ENCODE assay signal across 24 cellular contexts in the genomic region with DNA sequence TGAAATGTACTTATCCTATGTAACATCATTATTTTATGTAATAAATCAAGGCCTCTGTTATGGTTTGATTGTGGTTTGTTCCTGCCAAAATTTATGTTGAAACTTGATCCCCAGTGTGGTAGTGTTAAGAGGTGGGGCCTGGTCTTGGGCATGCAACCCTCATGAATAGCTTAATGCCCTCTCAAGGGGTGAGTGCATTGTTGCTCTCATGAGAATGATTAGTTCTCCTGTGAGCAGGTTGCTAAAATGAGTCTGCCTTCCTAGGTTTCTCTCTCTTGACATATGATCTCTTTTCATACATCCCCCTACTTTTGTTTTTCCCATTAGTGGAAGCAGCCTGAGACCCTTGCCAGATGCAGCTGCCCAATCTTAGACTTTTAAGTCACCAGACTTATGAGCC.
A peak's percentile ranks its signal among the peaks of the same experiment; 100 is the strongest.
DNase-seq lines count a peak whose midpoint lies in the region; ATAC-seq lines count a peak whose summit lies in the region.
"Had no signal": no experiment of that assay in that cellular context is flagged by ENCODE, and none has a peak within 500 bp of the region (broad histone marks: within the 10 kb centered on the region; RNA-seq: fewer than 3 reads in every experiment).

No MANE protein-coding gene starts in this region.

- DNase-seq in COLO668 (lab: John Stamatoyannopoulos, UW; ENCODE audit: unreplicated experiment) (peak; percentile 27), NCI-H1092 treated with DMSO at 0.1 percent for 48 hours (lab: John Stamatoyannopoulos, UW) (peak; percentile 78), NCI-H2107 (lab: John Stamatoyannopoulos, UW) (peak; percentile 26), NCI-H748 (lab: John Stamatoyannopoulos, UW; ENCODE audit: unreplicated experiment) (peak; percentile 85), Right ventricle myocardium inferior (ENCODE audit: missing footprints) (no peak), G401 (ENCODE audit: low spot score) (no peak), SHP77 treated with DMSO at 0.1 percent for 48 hours (lab: John Stamatoyannopoulos, UW) (no peak)
- no peak for DNase-seq in activated T-cell treated with anti-CD3 and anti-CD28 coated beads, Interleukin-2, amount 50 U/mL, for 4 hours
- DNase-seq: activated CD4-positive, alpha-beta T cell treated with anti-CD3 and anti-CD28 coated beads for 48 hours; activated effector memory CD4-positive, alpha-beta T cell treated with Interleukin-2 at 50 U/mL for 16 hours; activated naive CD8-positive, alpha-beta T cell treated with anti-CD3 and anti-CD28 coated beads for 36 hours; AML-193; aorta; CD4-positive, alpha-beta memory T cell; KBM-7; NCI-H1694 treated with DMSO at 0.1 percent for 48 hours; NCI-H526; SJCRH30; stimulated activated CD4-positive, alpha-beta T cell treated with anti-CD3 and anti-CD28 coated beads, Interleukin-4, amount 100 ng/mL, for 1 hour; T1000; thyroid gland; WERI-Rb-1 had no signal

- no peaks in the 10 kb centered on the region for H3K27me3 Mint-ChIP-seq in activated T-cell treated with anti-CD3 and anti-CD28 coated beads, Interleukin-2, amount 50 U/mL, for 4 hours (ENCODE audit: low read depth)
- H3K27me3 Mint-ChIP-seq: activated naive CD8-positive, alpha-beta T cell treated with anti-CD3 and anti-CD28 coated beads for 36 hours; CD4-positive, alpha-beta memory T cell; natural killer cell treated with Interleukin-12 subunit alpha and Interleukin-12 subunit beta and Interleukin-15 and Interleukin-18, amount 100 ng/mL, for 72 hours had no signal

- H3K4me3 Mint-ChIP-seq in activated T-cell treated with anti-CD3 and anti-CD28 coated beads, Interleukin-2, amount 50 U/mL, for 4 hours = no peak overlapping the region
- H3K4me3 Mint-ChIP-seq: activated naive CD8-positive, alpha-beta T cell treated with anti-CD3 and anti-CD28 coated beads for 36 hours; CD4-positive, alpha-beta memory T cell; natural killer cell treated with Interleukin-12 subunit alpha and Interleukin-12 subunit beta and Interleukin-15 and Interleukin-18, amount 100 ng/mL, for 72 hours had no signal

- in situ Hi-C loops in G401 (cut with HindIII; ENCODE audit: low sequenced_read_pairs) = no loop called here

- H3K36me3 Mint-ChIP-seq in activated T-cell treated with anti-CD3 and anti-CD28 coated beads, Interleukin-2, amount 50 U/mL, for 4 hours (ENCODE audit: insufficient read depth) = no peaks in the 10 kb centered on the region
- H3K36me3 Mint-ChIP-seq: activated naive CD8-positive, alpha-beta T cell treated with anti-CD3 and anti-CD28 coated beads for 36 hours; CD4-positive, alpha-beta memory T cell; natural killer cell treated with Interleukin-12 subunit alpha and Interleukin-12 subunit beta and Interleukin-15 and Interleukin-18, amount 100 ng/mL, for 72 hours had no signal

- no peaks in the 10 kb centered on the region for H3K4me1 Mint-ChIP-seq in activated T-cell treated with anti-CD3 and anti-CD28 coated beads, Interleukin-2, amount 50 U/mL, for 4 hours (ENCODE audit: low read depth)
- H3K4me1 Mint-ChIP-seq: activated naive CD8-positive, alpha-beta T cell treated with anti-CD3 and anti-CD28 coated beads for 36 hours; CD4-positive, alpha-beta memory T cell had no signal

- H3K9me3 Mint-ChIP-seq in activated T-cell treated with anti-CD3 and anti-CD28 coated beads, Interleukin-2, amount 50 U/mL, for 4 hours = no peaks in the 10 kb centered on the region

- ATAC-seq in Right ventricle myocardium inferior = no peak
- ATAC-seq in activated T-cell treated with anti-CD3 and anti-CD28 coated beads, Interleukin-2, amount 50 U/mL, for 4 hours = no peak
- ATAC-seq: GM12878; natural killer cell treated with Interleukin-12 subunit alpha and Interleukin-12 subunit beta and Interleukin-15 and Interleukin-18, amount 100 ng/mL, for 72 hours had no signal

- intact Hi-C loops in Right ventricle myocardium inferior (cut with DNase I) = no loop called here

Comparison
In these comparisons a context has a peak if more than half of its experiments do, and no peak if none do; other contexts are left out.
1. DNase-seq: peak in COLO668 (single experiment), NCI-H1092 treated with DMSO at 0.1 percent for 48 hours (single experiment), NCI-H2107 (single experiment) and NCI-H748 (single experiment); none in Right ventricle myocardium inferior (single experiment), G401 (single experiment), activated T-cell treated with anti-CD3 and anti-CD28 coated beads, Interleukin-2, amount 50 U/mL, for 4 hours (single experiment) and SHP77 treated with DMSO at 0.1 percent for 48 hours (single experiment).